23 cellular contexts compared by ENCODE assay signal in genomic region chr14:78245238-78245637, GRCh38.
"Had no signal": no experiment of that assay in that cellular context is flagged by ENCODE, and none has a peak within 500 bp of the region (broad histone marks: within the 10 kb centered on the region; RNA-seq: fewer than 3 reads in every experiment).

No MANE protein-coding gene starts in this region.

- DNase-seq: activated CD4-positive, alpha-beta T cell treated with anti-CD3 and anti-CD28 coated beads, Interleukin-2, amount 10 ng/mL, durations not matched to agents 7 days and 5 days; activated CD4-positive, CD25-positive, alpha-beta regulatory T cell treated with anti-CD3 and anti-CD28 coated beads, Interleukin-2, amount 50 U/mL, for 72 hours; activated CD8-positive, alpha-beta memory T cell treated with anti-CD3 and anti-CD28 coated beads, Interleukin-2, amount 10 ng/mL, durations not matched to agents 7 days and 5 days; activated CD8-positive, alpha-beta T cell treated with anti-CD3 and anti-CD28 coated beads for 36 hours; activated gamma-delta T cell; activated naive CD4-positive, alpha-beta T cell treated with anti-CD3 and anti-CD28 coated beads, Interleukin-2, amount 50 U/mL, for 16 hours; activated naive CD8-positive, alpha-beta T cell treated with anti-CD3 and anti-CD28 coated beads, Interleukin-2, amount 50 U/mL, for 24 hours; activated T-cell treated with anti-CD3 and anti-CD28 coated beads for 4 hours; cerebellar nuclear complex; cortex of kidney; endodermal cell; head of caudate nucleus; hypothalamus; mesendoderm; naive B cell; posterior cingulate gyrus; right lobe of liver; stimulated activated CD4-positive, alpha-beta T cell treated with anti-CD3 and anti-CD28 coated beads, Interleukin-1b, Interleukin-23, amount 100 ng/mL, for 48 hours; WERI-Rb-1 had no signal

- H3K36me3 ChIP-seq: gastroesophageal sphincter, right lobe of liver, thoracic aorta, WERI-Rb-1 had no signal

- H3K4me3 ChIP-seq: gastroesophageal sphincter, right lobe of liver, skin epidermis, thoracic aorta had no signal

- ATAC-seq: activated CD8-positive, alpha-beta memory T cell treated with anti-CD3 and anti-CD28 coated beads, Interleukin-2, amount 10 ng/mL, durations not matched to agents 7 days and 5 days; activated CD8-positive, alpha-beta T cell treated with anti-CD3 and anti-CD28 coated beads for 36 hours; activated naive CD8-positive, alpha-beta T cell treated with anti-CD3 and anti-CD28 coated beads, Interleukin-2, amount 50 U/mL, for 24 hours; gastroesophageal sphincter; right lobe of liver; stimulated activated memory B cell treated with anti-CD40 and anti-IgM and Interleukin-4, amounts not matched to agents 10 μg/mL and 1 μg/mL and 100 μg/mL, for 72 hours had no signal

- H3K9me3 ChIP-seq: gastroesophageal sphincter, right lobe of liver, thoracic aorta had no signal

- H3K27me3 ChIP-seq: right lobe of liver had no signal

- H3K27ac ChIP-seq: gastroesophageal sphincter, right lobe of liver, skin epidermis, thoracic aorta, WERI-Rb-1 had no signal

- H3K4me1 ChIP-seq: gastroesophageal sphincter, right lobe of liver had no signal
